ENCODE assay signal across 8 cellular contexts in genomic region chr16:10616744-10617640, GRCh38. TPM values are rescaled to one million over a fixed set of nuclear protein-coding genes. Genes with fewer than 3 reads are reported as not detected.
DNase-seq lines count a peak whose midpoint lies in the region; ATAC-seq and TF ChIP-seq lines count a peak whose summit lies in the region.

No MANE protein-coding gene starts in this region.

- no peak overlapping the region for H3K4me3 ChIP-seq in epithelial cell of esophagus (ENCODE audit: low read length)
- H3K4me3 ChIP-seq in effector memory CD4-positive, alpha-beta T cell (ENCODE audit: insufficient read depth, low read depth, low read length, poor library complexity, severe bottlenecking) = no peak overlapping the region

- ATAC-seq in HG03432 (IDR thresholded peaks at IDR 0.05; ENCODE audit: unreplicated experiment) (no peak), HG03108 (IDR thresholded peaks at IDR 0.05; ENCODE audit: unreplicated experiment) (no peak)

- H3K9me3 ChIP-seq in effector memory CD4-positive, alpha-beta T cell (ENCODE audit: control insufficient read depth, low read length) = no peaks in the 10 kb centered on the region

- peaks cover 22% of the 10 kb centered on the region for H3K4me1 Mint-ChIP-seq in CD14-positive monocyte

- no peaks in the 10 kb centered on the region for H3K36me3 ChIP-seq in effector memory CD4-positive, alpha-beta T cell (ENCODE audit: control insufficient read depth, insufficient read depth, low read length)

- H3K27ac Mint-ChIP-seq in CD14-positive monocyte = peak overlapping the region in 4 of 7 donors; percentile 30 to 70 (median 46)

- no peak overlapping the region for H3K27ac ChIP-seq in effector memory CD4-positive, alpha-beta T cell (ENCODE audit: insufficient read depth, low read length, poor library complexity, severe bottlenecking)

- no peaks in the 10 kb centered on the region for H3K4me1 ChIP-seq in effector memory CD4-positive, alpha-beta T cell (ENCODE audit: control insufficient read depth, insufficient read depth, low read length, poor library complexity, severe bottlenecking)

- TF ChIP-seq CTCF in CD14-positive monocyte (IDR thresholded peaks at IDR 0.05) (no peak), epithelial cell of esophagus (IDR thresholded peaks at IDR 0.05; ENCODE audit: insufficient read depth, low read depth, low read length, missing control alignments) (peak; percentile 25)

- H3K27me3 ChIP-seq in effector memory CD4-positive, alpha-beta T cell (replicated peaks; ENCODE audit: control insufficient read depth, insufficient read depth, low read length, poor library complexity, severe bottlenecking) = no peaks in the 10 kb centered on the region

- DNase-seq in CD14-positive monocyte (ENCODE audit: low spot score) (no peak), NCI-H1694 (lab: John Stamatoyannopoulos, UW) (peak; percentile 78), epithelial cell of esophagus (ENCODE audit: low read depth) (peak; percentile 83), myocyte (ENCODE audit: low read depth) (peak; percentile 74), inferior parietal cortex (ENCODE audit: extremely low spot score) (no peak)
- no peak for DNase-seq in effector memory CD4-positive, alpha-beta T cell

- intact Hi-C loops in CD14-positive monocyte (cut with micrococcal nuclease) = no loop called here

- H3K27me3 Mint-ChIP-seq in CD14-positive monocyte (ENCODE audit: low read depth in 3 of 3) = peaks cover 2 to 16% (median 14%) of the 10 kb centered on the region in 3 donors

- H3K36me3 Mint-ChIP-seq in CD14-positive monocyte = no peaks in the 10 kb centered on the region

- no peak overlapping the region for H3K4me3 Mint-ChIP-seq in CD14-positive monocyte

- H3K9me3 Mint-ChIP-seq in CD14-positive monocyte = no peaks in the 10 kb centered on the region

RNA-seq across cellular contexts. Expression of gene EMP2, which starts 36.6 kb away (rescaled TPM):
- polyA plus RNA-seq in CD14-positive monocyte = not detected
- 53.0 and 72.1 TPM in 2 replicates for total RNA-seq in myocyte
- 50.7 TPM for polyA plus RNA-seq in myocyte (2012)

Comparison
In these comparisons a context has a peak if more than half of its experiments do, and no peak if none do; other contexts are left out.
1. DNase-seq: peak in NCI-H1694 (single experiment), epithelial cell of esophagus (single experiment) and myocyte (single experiment); none in CD14-positive monocyte (single experiment), inferior parietal cortex (single experiment) and effector memory CD4-positive, alpha-beta T cell (0 of 3).